ENCODE assay signal across 14 cellular contexts in genomic region chr12:82554529-82554928, GRCh38.
DNase-seq lines count a peak whose midpoint lies in the region; ATAC-seq, FAIRE-seq and TF ChIP-seq lines count a peak whose summit lies in the region.
"Had no signal": no experiment of that assay in that cellular context is flagged by ENCODE, and none has a peak within 500 bp of the region (broad histone marks: within the 10 kb centered on the region; RNA-seq: fewer than 3 reads in every experiment).

No MANE protein-coding gene starts in this region.

- H3K27ac ChIP-seq in small intestine (ENCODE audit: low read depth in 1 of 2, low read length in 1 of 2): no peak overlapping the region
- H3K27ac ChIP-seq: gastroesophageal sphincter had no signal

- no peaks in the 10 kb centered on the region for H3K27me3 Mint-ChIP-seq in progenitor cell of endocrine pancreas
- H3K27me3 Mint-ChIP-seq: activated CD4-positive, alpha-beta T cell treated with anti-CD3 and anti-CD28 coated beads, Interleukin-2, amount 10 ng/mL, durations not matched to agents 24 days and 14 days; dendritic cell treated with granulocyte-macrophage colony-stimulating factor and Interleukin-4, amounts not matched to agents 40 ng/mL and 50 ng/mL, for 4 days had no signal

- no peak overlapping the region for H3K4me3 Mint-ChIP-seq in progenitor cell of endocrine pancreas (ENCODE audit: low read depth)
- H3K4me3 Mint-ChIP-seq: activated CD4-positive, alpha-beta T cell treated with anti-CD3 and anti-CD28 coated beads, Interleukin-2, amount 10 ng/mL, durations not matched to agents 24 days and 14 days; dendritic cell treated with granulocyte-macrophage colony-stimulating factor and Interleukin-4, amounts not matched to agents 40 ng/mL and 50 ng/mL, for 4 days had no signal

- H3K9me3 ChIP-seq in small intestine (ENCODE audit: control insufficient read depth, low read depth): no peaks in the 10 kb centered on the region

- no peaks in the 10 kb centered on the region for H3K27me3 ChIP-seq in small intestine (ENCODE audit: control insufficient read depth in 2 of 2, insufficient read depth in 2 of 2, low read length in 2 of 2)
- H3K27me3 ChIP-seq: gastroesophageal sphincter had no signal

- H3K4me3 ChIP-seq in small intestine (ENCODE audit: low read depth in 1 of 2, low read length in 2 of 2): no peak overlapping the region
- H3K4me3 ChIP-seq: gastroesophageal sphincter had no signal

- H3K27ac Mint-ChIP-seq in progenitor cell of endocrine pancreas: peak overlapping the region; percentile 14
- H3K27ac Mint-ChIP-seq: activated CD4-positive, alpha-beta T cell treated with anti-CD3 and anti-CD28 coated beads, Interleukin-2, amount 10 ng/mL, durations not matched to agents 24 days and 14 days; dendritic cell treated with granulocyte-macrophage colony-stimulating factor and Interleukin-4, amounts not matched to agents 40 ng/mL and 50 ng/mL, for 4 days had no signal

- no peaks in the 10 kb centered on the region for H3K4me1 Mint-ChIP-seq in progenitor cell of endocrine pancreas (ENCODE audit: low read depth)
- H3K4me1 Mint-ChIP-seq: activated CD4-positive, alpha-beta T cell treated with anti-CD3 and anti-CD28 coated beads, Interleukin-2, amount 10 ng/mL, durations not matched to agents 24 days and 14 days had no signal

- TF ChIP-seq CTCF in progenitor cell of endocrine pancreas (IDR thresholded peaks at IDR 0.05; ENCODE audit: unreplicated experiment): no peak

- no peak for FAIRE-seq in small intestine (lab: Jason Lieb, UNC)

- ATAC-seq in GM18909 (IDR thresholded peaks at IDR 0.05; ENCODE audit: poor library complexity, unreplicated experiment) (peak; percentile 85), HG02678 (IDR thresholded peaks at IDR 0.05; ENCODE audit: unreplicated experiment) (peak; percentile 73), HG03575 (IDR thresholded peaks at IDR 0.05; ENCODE audit: extremely low read depth, insufficient number of reproducible peaks, low FRiP score, unreplicated experiment) (peak; percentile 85)
- ATAC-seq: gastroesophageal sphincter had no signal

- H3K4me1 ChIP-seq in small intestine (ENCODE audit: control insufficient read depth in 2 of 2, insufficient read depth in 1 of 2, low read depth in 1 of 2, low read length in 1 of 2): no peaks in the 10 kb centered on the region
- H3K4me1 ChIP-seq: gastroesophageal sphincter had no signal

- WGBS in small intestine, 3 donors: 53 to 62% (median 58%) methylated on average over 2 of the region's 2 CpGs

- no peaks in the 10 kb centered on the region for H3K36me3 ChIP-seq in small intestine (ENCODE audit: control insufficient read depth in 2 of 2, insufficient read depth in 2 of 2, low read length in 2 of 2)
- H3K36me3 ChIP-seq: gastroesophageal sphincter had no signal

- no peak for DNase-seq in progenitor cell of endocrine pancreas (ENCODE audit: low spot score, unreplicated experiment)
- DNase-seq in NCI-H226: no peak
- no peak for DNase-seq in DMS79 (lab: John Stamatoyannopoulos, UW)
- DNase-seq in small intestine: no peak
- DNase-seq in NCI-H187 (lab: John Stamatoyannopoulos, UW): no peak
- DNase-seq: activated CD4-positive, alpha-beta T cell treated with anti-CD3 and anti-CD28 coated beads, Interleukin-2, amount 10 ng/mL, durations not matched to agents 24 days and 14 days; activated naive CD4-positive, alpha-beta T cell treated with Interleukin-2 at 50 U/mL for 16 hours; DMS 273 treated with DMSO at 0.1 percent for 48 hours; NCI-H187 treated with DMSO at 0.1 percent for 48 hours had no signal

- peaks cover 14% of the 10 kb centered on the region for H3K9me3 Mint-ChIP-seq in progenitor cell of endocrine pancreas (ENCODE audit: low read depth)
- H3K9me3 Mint-ChIP-seq: activated CD4-positive, alpha-beta T cell treated with anti-CD3 and anti-CD28 coated beads, Interleukin-2, amount 10 ng/mL, durations not matched to agents 24 days and 14 days had no signal

- H3K36me3 Mint-ChIP-seq in progenitor cell of endocrine pancreas (ENCODE audit: insufficient read depth): no peaks in the 10 kb centered on the region
